ENCODE assay signal across 8 cellular contexts in genomic region chr17:77444653-77445029, GRCh38.
DNase-seq lines count a peak whose midpoint lies in the region; ATAC-seq and TF ChIP-seq lines count a peak whose summit lies in the region.

No MANE protein-coding gene starts in this region.

- H3K4me1 ChIP-seq in KMS-11 (ENCODE audit: low read depth, poor library complexity, severe bottlenecking), result peaks cover 98% of the 10 kb centered on the region
- H3K4me1 ChIP-seq in ectodermal cell (ENCODE audit: control insufficient read depth, insufficient read depth, low read length), result peaks cover 10% of the 10 kb centered on the region
- peaks cover 24% of the 10 kb centered on the region for H3K4me1 ChIP-seq in prostate gland (replicated peaks)

- no peak overlapping the region for H3K4me3 ChIP-seq in KMS-11 (IDR thresholded peaks at IDR 0.05; ENCODE audit: insufficient read depth, low read depth, low read length)
- no peak overlapping the region for H3K4me3 ChIP-seq in ectodermal cell (ENCODE audit: insufficient read depth, low read depth, low read length)
- no peak overlapping the region for H3K4me3 ChIP-seq in prostate gland

- TF ChIP-seq POLR2A in prostate gland (IDR thresholded peaks at IDR 0.05), result no peak

- H3K79me2 ChIP-seq in KMS-11 (ENCODE audit: insufficient read depth, low read depth), result peaks cover 86% of the 10 kb centered on the region

- H3K27ac ChIP-seq in KMS-11 (no peak overlapping the region), ectodermal cell (ENCODE audit: insufficient read depth, low read depth, low read length, poor library complexity, severe bottlenecking) (peak overlapping the region; percentile 33), prostate gland (peak overlapping the region; percentile 17 to 60)

- WGBS in ectodermal cell, 2 experiments, result 84 to 86% methylated on average over 9 of the region's 9 CpGs
- WGBS in prostate gland, result 45% methylated on average over 9 of the region's 9 CpGs

- peak; percentile 67 for DNase-seq in GM10248 (ENCODE audit: extremely low spot score)
- DNase-seq in prostate gland (ENCODE audit: low spot score), result no peak
- no peak for DNase-seq in COLO668 (lab: John Stamatoyannopoulos, UW; ENCODE audit: unreplicated experiment)
- DNase-seq in SHP77 treated with DMSO at 0.1 percent for 48 hours (lab: John Stamatoyannopoulos, UW), result no peak

- no peak overlapping the region for H2AFZ ChIP-seq in KMS-11 (ENCODE audit: low read depth)

- ATAC-seq in GM18861 (IDR thresholded peaks at IDR 0.05; ENCODE audit: unreplicated experiment), result no peak
- no peak for ATAC-seq in GM21381 (IDR thresholded peaks at IDR 0.05; ENCODE audit: unreplicated experiment)

- TF ChIP-seq CTCF in GM10248 (IDR thresholded peaks at IDR 0.05; ENCODE audit: control extremely low read depth, extremely low read depth, low read depth, missing control alignments), result no peak
- TF ChIP-seq CTCF in KMS-11 (conservative IDR thresholded peaks at IDR 0.05; ENCODE audit: low read depth, low read length), result no peak
- no peak for TF ChIP-seq CTCF in prostate gland (IDR thresholded peaks at IDR 0.05)

- H3K36me3 ChIP-seq in KMS-11 (ENCODE audit: insufficient read depth) (no peaks in the 10 kb centered on the region), ectodermal cell (ENCODE audit: control insufficient read depth, insufficient read depth, low read length) (no peaks in the 10 kb centered on the region), prostate gland (no peaks in the 10 kb centered on the region)

- H4K20me1 ChIP-seq in KMS-11 (ENCODE audit: insufficient read depth), result no peaks in the 10 kb centered on the region

- CTCF ChIA-PET in GM10248 (lab: Yijun Ruan, JAX), result interaction anchor here (0.7 to 10.6 kb wide), 12 partner anchors 10 to 114 kb away, joined by 3 to 175 read pairs (median 5); no protein-coding TSS in a partner anchor

- H3K9me3 ChIP-seq in ectodermal cell (ENCODE audit: control insufficient read depth, low read length), result no peaks in the 10 kb centered on the region
- H3K9me3 ChIP-seq in prostate gland, result no peaks in the 10 kb centered on the region

- H3K9ac ChIP-seq in KMS-11, result no peak overlapping the region

- intact Hi-C loops in prostate gland (cut with DNase I), result no loop called here

- POLR2A ChIA-PET in GM10248 (lab: Yijun Ruan, JAX), result interaction anchor here (0.9 to 1.6 kb wide), 4 partner anchors 10 to 122 kb away, joined by 3 to 10 read pairs (median 4); no protein-coding TSS in a partner anchor

- peak overlapping the region; percentile 22; the same call in 1 of the 2 replicates for H3K4me2 ChIP-seq in KMS-11

- no peaks in the 10 kb centered on the region for H3K27me3 ChIP-seq in KMS-11 (ENCODE audit: insufficient read depth, low read depth)
- no peaks in the 10 kb centered on the region for H3K27me3 ChIP-seq in ectodermal cell (ENCODE audit: control insufficient read depth, insufficient read depth, low read length, poor library complexity, severe bottlenecking)
- no peaks in the 10 kb centered on the region for H3K27me3 ChIP-seq in prostate gland (replicated peaks; ENCODE audit: insufficient read depth)
